In the genomic region with DNA sequence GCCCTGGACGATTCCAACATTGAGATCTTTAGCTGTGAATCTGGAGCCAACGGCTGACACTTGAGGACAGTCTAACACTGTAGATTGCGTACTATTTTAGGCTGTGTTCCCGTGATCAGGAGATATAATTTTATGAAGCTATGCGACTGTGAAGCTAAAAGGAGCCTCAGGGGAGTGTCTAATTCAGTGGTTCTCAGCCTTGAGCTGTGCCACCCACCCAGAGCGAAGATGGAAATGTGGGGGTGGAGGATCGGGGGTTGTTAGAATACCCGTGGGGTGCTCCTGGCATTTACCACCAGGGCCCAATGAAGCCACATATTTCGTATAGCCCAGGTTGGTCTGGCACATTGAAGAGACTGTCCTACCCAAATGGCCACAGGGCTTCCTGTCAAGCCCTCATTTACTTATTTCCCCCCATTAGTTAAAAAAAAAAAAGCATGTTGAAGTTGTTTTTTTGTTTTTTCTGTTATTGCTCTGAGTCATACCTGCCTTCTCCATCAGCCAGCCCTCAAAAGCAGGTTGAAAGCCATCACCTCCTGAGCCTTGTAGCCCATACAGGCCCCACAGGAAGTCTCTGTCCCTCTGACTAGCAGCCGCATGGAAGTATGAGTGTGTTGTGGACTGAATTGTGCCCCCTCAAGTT, we compare ENCODE assay signal across 8 cellular contexts.
DNase-seq lines count a peak whose midpoint lies in the region; ATAC-seq and TF ChIP-seq lines count a peak whose summit lies in the region.

No MANE protein-coding gene starts in this region.

- intact Hi-C loops in dendritic cell treated with granulocyte-macrophage colony-stimulating factor and Interleukin-4, amounts not matched to agents 40 ng/mL and 50 ng/mL, for 4 days (cut with micrococcal nuclease), result no loop called here
- intact Hi-C loops in mammary epithelial cell (cut with micrococcal nuclease), result no loop called here

- peak overlapping the region; percentile 63 for H3K27ac Mint-ChIP-seq in dendritic cell treated with granulocyte-macrophage colony-stimulating factor and Interleukin-4, amounts not matched to agents 40 ng/mL and 50 ng/mL, for 4 days

- no peak overlapping the region for H3K9ac ChIP-seq in mammary epithelial cell (ENCODE audit: insufficient read depth, low read length)

- no peaks in the 10 kb centered on the region for H3K27me3 ChIP-seq in mammary epithelial cell (ENCODE audit: insufficient read depth, low read length)

- H4K20me1 ChIP-seq in mammary epithelial cell (ENCODE audit: insufficient read depth, low read length), result no peaks in the 10 kb centered on the region

- H3K4me1 Mint-ChIP-seq in dendritic cell treated with granulocyte-macrophage colony-stimulating factor and Interleukin-4, amounts not matched to agents 40 ng/mL and 50 ng/mL, for 4 days (ENCODE audit: low read depth), result peaks cover 52% of the 10 kb centered on the region

- H3K4me3 ChIP-seq in mammary epithelial cell (replicated peaks in 1 of 3; ENCODE audit: insufficient read depth in 1 of 3, low read depth in 2 of 3, low read length in 3 of 3), result no peak overlapping the region

- no peaks in the 10 kb centered on the region for H3K36me3 ChIP-seq in mammary epithelial cell (ENCODE audit: insufficient read depth, low read length)

- peaks cover 28% of the 10 kb centered on the region for H3K36me3 Mint-ChIP-seq in dendritic cell treated with granulocyte-macrophage colony-stimulating factor and Interleukin-4, amounts not matched to agents 40 ng/mL and 50 ng/mL, for 4 days (ENCODE audit: low read depth)

- H3K27ac ChIP-seq in mammary epithelial cell (ENCODE audit: insufficient read depth, low read depth, low read length), result no peak overlapping the region

- peaks cover 20% of the 10 kb centered on the region for H3K4me1 ChIP-seq in mammary epithelial cell (ENCODE audit: insufficient read depth, low read length)

- in situ Hi-C loops in mammary epithelial cell (cut with MboI; ENCODE audit: low sequenced_read_pairs in 2 of 2), result no loop called here

- peak; percentile 66 for DNase-seq in activated effector memory CD4-positive, alpha-beta T cell treated with anti-CD3 and anti-CD28 coated beads, Interleukin-2, amount 50 U/mL, for 16 hours
- DNase-seq in activated effector memory CD4-positive, alpha-beta T cell treated with Interleukin-2 at 50 U/mL for 16 hours, result no peak
- peak; percentile 35 to 66 for DNase-seq in stimulated activated CD8-positive, alpha-beta memory T cell treated with anti-CD3 and anti-CD28 coated beads, Interleukin-7, amount 100 ng/mL, for 48 hours (ENCODE audit: extremely low read depth in 1 of 2, low read depth in 1 of 2)
- DNase-seq in retina, result no peak
- DNase-seq in mucosa of gallbladder (ENCODE audit: low spot score), result no peak
- no peak for DNase-seq in mammary epithelial cell

- WGBS in mammary epithelial cell (ENCODE audit: low coverage, missing lambda C conversion rate), result 33% methylated on average over 8 of the region's 10 CpGs

- ATAC-seq in HG03439 (IDR thresholded peaks at IDR 0.05; ENCODE audit: unreplicated experiment), result peak; percentile 54

- BruUV-seq in mammary epithelial cell (replicated peaks; lab: Mats Ljungman, UMichigan), result no TSS peak

- H3K4me3 Mint-ChIP-seq in dendritic cell treated with granulocyte-macrophage colony-stimulating factor and Interleukin-4, amounts not matched to agents 40 ng/mL and 50 ng/mL, for 4 days, result no peak overlapping the region

- H3K79me2 ChIP-seq in mammary epithelial cell (ENCODE audit: insufficient read depth, low read length), result peaks cover 54% of the 10 kb centered on the region

- no peak for TF ChIP-seq CTCF in mammary epithelial cell (conservative IDR thresholded peaks at IDR 0.05 in 1 of 2, IDR thresholded peaks at IDR 0.05 in 1 of 2; ENCODE audit: extremely low read depth in 1 of 2, insufficient read depth in 1 of 2, low read depth in 1 of 2, low read length in 2 of 2)

- dilution Hi-C loops in mammary epithelial cell (cut with HindIII; ENCODE audit: low sequenced_read_pairs), result no loop called here

- H3K9me3 ChIP-seq in mammary epithelial cell (replicated peaks; ENCODE audit: insufficient read depth, low read length), result no peaks in the 10 kb centered on the region

- H3K9me3 Mint-ChIP-seq in dendritic cell treated with granulocyte-macrophage colony-stimulating factor and Interleukin-4, amounts not matched to agents 40 ng/mL and 50 ng/mL, for 4 days, result no peaks in the 10 kb centered on the region

- no peaks in the 10 kb centered on the region for H3K27me3 Mint-ChIP-seq in dendritic cell treated with granulocyte-macrophage colony-stimulating factor and Interleukin-4, amounts not matched to agents 40 ng/mL and 50 ng/mL, for 4 days

- no peak overlapping the region for H2AFZ ChIP-seq in mammary epithelial cell (ENCODE audit: low read depth, low read length)

- H3K4me2 ChIP-seq in mammary epithelial cell (ENCODE audit: insufficient read depth, low read depth, low read length), result no peak overlapping the region

- CTCF ChIA-PET in mammary epithelial cell (lab: Charles Lee; ENCODE audit: low non-redundant PET), result no interaction called here

Comparison
In these comparisons a context has a peak if more than half of its experiments do, and no peak if none do; other contexts are left out.
1. DNase-seq: peak in activated effector memory CD4-positive, alpha-beta T cell treated with anti-CD3 and anti-CD28 coated beads, Interleukin-2, amount 50 U/mL, for 16 hours (single experiment) and stimulated activated CD8-positive, alpha-beta memory T cell treated with anti-CD3 and anti-CD28 coated beads, Interleukin-7, amount 100 ng/mL, for 48 hours (2 of 2); none in activated effector memory CD4-positive, alpha-beta T cell treated with Interleukin-2 at 50 U/mL for 16 hours (single experiment), retina (single experiment), mucosa of gallbladder (single experiment) and mammary epithelial cell (single experiment).